26 cellular contexts compared by ENCODE assay signal in the genomic region with DNA sequence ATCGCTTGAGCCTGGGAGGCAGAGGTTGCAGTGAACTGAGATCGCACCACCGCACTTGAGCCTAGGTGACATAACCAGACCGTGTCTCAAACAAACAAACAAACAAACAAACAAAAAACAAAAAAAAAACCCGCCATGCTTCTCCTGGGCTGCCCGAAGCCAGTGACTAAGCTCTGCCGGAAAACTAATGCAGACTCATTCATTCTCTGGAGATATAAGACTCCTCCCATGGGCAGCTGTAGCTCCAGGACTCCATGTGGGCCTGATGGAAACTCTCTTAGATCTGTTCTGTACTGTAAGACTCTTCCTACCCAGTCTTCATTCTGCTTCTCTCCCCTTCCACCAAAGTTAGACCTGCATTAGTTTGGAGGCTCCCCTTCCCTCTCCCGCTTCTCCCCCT. TPM values are rescaled to one million over a fixed set of nuclear protein-coding genes. Genes with fewer than 3 reads are reported as not detected.
A peak's percentile ranks its signal among the peaks of the same experiment; 100 is the strongest.
DNase-seq lines count a peak whose midpoint lies in the region; ATAC-seq and TF ChIP-seq lines count a peak whose summit lies in the region.
"Had no signal": no experiment of that assay in that cellular context is flagged by ENCODE, and none has a peak within 500 bp of the region (broad histone marks: within the 10 kb centered on the region; RNA-seq: fewer than 3 reads in every experiment).

No MANE protein-coding gene starts in this region.

- H3K4me3 ChIP-seq in fibroblast of mammary gland (ENCODE audit: control insufficient read depth, low read depth, low read length) (no peak overlapping the region), upper lobe of right lung (no peak overlapping the region)
- H3K4me3 ChIP-seq: A549 had no signal

- DNase-seq in Caki2 (ENCODE audit: low read depth) (peak; percentile 26), LHCN-M2 (ENCODE audit: low read depth) (peak; percentile 15), fibroblast of mammary gland (ENCODE audit: low read depth) (peak; percentile 21), stromal cell of bone marrow (ENCODE audit: low read depth) (peak; percentile 3), upper lobe of right lung (no peak), T-helper 17 cell (no peak)
- DNase-seq: AML-193; CD8-positive, alpha-beta T cell; DMS153; DND-41; Karpas-422; MV-4-11; NCI-H1105; NCI-H1436 treated with DMSO at 0.1 percent for 48 hours; NCI-H187 treated with DMSO at 0.1 percent for 48 hours; NCI-H2107; NCI-H446 treated with DMSO at 0.1 percent for 48 hours; NCI-H526; NCI-H82; SHP77; T-helper 1 cell had no signal

- H3K9me3 ChIP-seq in upper lobe of right lung (no peaks in the 10 kb centered on the region), T-helper 17 cell (ENCODE audit: control insufficient read depth, low read length, poor library complexity, severe bottlenecking) (no peaks in the 10 kb centered on the region)
- H3K9me3 ChIP-seq: A549 had no signal

- H3K27ac ChIP-seq in upper lobe of right lung, result no peak overlapping the region
- H3K27ac ChIP-seq: A549, C4-2B, RWPE1 had no signal

- no peaks in the 10 kb centered on the region for H3K36me3 ChIP-seq in upper lobe of right lung

- H3K36me3 Mint-ChIP-seq in T-helper 17 cell (ENCODE audit: low read depth), result peaks cover 4% of the 10 kb centered on the region
- H3K36me3 Mint-ChIP-seq: CD8-positive, alpha-beta T cell had no signal

- TF ChIP-seq CTCF in fibroblast of mammary gland (conservative IDR thresholded peaks at IDR 0.05; ENCODE audit: control insufficient read depth, insufficient read depth, low read depth, low read length), result no peak
- no peak for TF ChIP-seq CTCF in upper lobe of right lung (IDR thresholded peaks at IDR 0.05)

- intact Hi-C loops in upper lobe of right lung (cut with DNase I), result no loop called here

- H3K27me3 ChIP-seq in upper lobe of right lung, result no peaks in the 10 kb centered on the region

- peaks cover 20% of the 10 kb centered on the region for H3K27me3 Mint-ChIP-seq in T-helper 17 cell

- peaks cover 10% of the 10 kb centered on the region for H3K4me1 Mint-ChIP-seq in T-helper 17 cell

- H3K4me3 Mint-ChIP-seq in T-helper 17 cell, result no peak overlapping the region
- H3K4me3 Mint-ChIP-seq: CD8-positive, alpha-beta T cell had no signal

- no peak overlapping the region for H3K27ac Mint-ChIP-seq in T-helper 17 cell
- H3K27ac Mint-ChIP-seq: CD8-positive, alpha-beta T cell had no signal

- H3K4me1 ChIP-seq in upper lobe of right lung, result no peaks in the 10 kb centered on the region
- H3K4me1 ChIP-seq: A549 had no signal

- in situ Hi-C loops in Caki2 (cut with HindIII; ENCODE audit: low pct_unique_long_range_greater_than_20kb, low sequenced_read_pairs), result no loop called here

- no peak for ATAC-seq in upper lobe of right lung
- ATAC-seq in GM19397 (IDR thresholded peaks at IDR 0.05; ENCODE audit: unreplicated experiment), result no peak
- ATAC-seq in T-helper 17 cell, result no peak
- ATAC-seq: CD8-positive, alpha-beta T cell; HCT116 had no signal

RNA-seq across cellular contexts. Expression of gene GLDC, which starts 11.1 kb away (rescaled TPM):
- total RNA-seq in Caki2 (2014; rRNA removed; shearing (Covaris generic); ENCODE audit: low replicate concordance), result 14.3 and 21.2 TPM in 2 replicates
- total RNA-seq in LHCN-M2 (2014; rRNA removed) (2.1 and 2.8 TPM in 2 replicates), upper lobe of right lung (1.7 TPM), T-helper 17 cell (1 to 10 TPM in 1 of 2 donors, not detected in 1; 1.1 TPM)
- 0.40 TPM for polyA plus RNA-seq in LHCN-M2 (2012)
- total RNA-seq: CD8-positive, alpha-beta T cell had no signal

Comparison
In these comparisons a context has a peak if more than half of its experiments do, and no peak if none do; other contexts are left out.
1. DNase-seq: peak in Caki2 (single experiment), LHCN-M2 (single experiment), fibroblast of mammary gland (single experiment) and stromal cell of bone marrow (single experiment); none in upper lobe of right lung (single experiment) and T-helper 17 cell (0 of 3).